9 cellular contexts compared by ENCODE assay signal in genomic region chr6:159973406-159973805, GRCh38. TPM values are rescaled to one million over a fixed set of nuclear protein-coding genes. Genes with fewer than 3 reads are reported as not detected.
DNase-seq lines count a peak whose midpoint lies in the region; ATAC-seq and TF ChIP-seq lines count a peak whose summit lies in the region.
"Had no signal": no experiment of that assay in that cellular context is flagged by ENCODE, and none has a peak within 500 bp of the region (broad histone marks: within the 10 kb centered on the region; RNA-seq: fewer than 3 reads in every experiment).

No MANE protein-coding gene starts in this region.

- peaks cover 62% of the 10 kb centered on the region for H3K4me1 Mint-ChIP-seq in activated T-helper 17 cell treated with anti-CD3 and anti-CD28 coated beads, Interleukin-2, amount 50 U/mL, for 72 hours
- H3K4me1 Mint-ChIP-seq in naive thymus-derived CD4-positive, alpha-beta T cell, result peaks cover 60 to 85% (median 83%) of the 10 kb centered on the region in 7 donors

- no peaks in the 10 kb centered on the region for H3K27me3 ChIP-seq in naive thymus-derived CD4-positive, alpha-beta T cell (ENCODE audit: control insufficient read depth in 2 of 2, insufficient read depth in 2 of 2, low read length in 2 of 2)
- H3K27me3 ChIP-seq in lower lobe of right lung (ENCODE audit: low read depth), result no peaks in the 10 kb centered on the region

- peak overlapping the region; percentile 97 for H3K4me3 Mint-ChIP-seq in activated T-helper 17 cell treated with anti-CD3 and anti-CD28 coated beads, Interleukin-2, amount 50 U/mL, for 72 hours
- H3K4me3 Mint-ChIP-seq in naive thymus-derived CD4-positive, alpha-beta T cell, result peak overlapping the region in 7 of 10 donors; percentile 19 to 88 (median 48)

- no peak overlapping the region for H3K27ac ChIP-seq in naive thymus-derived CD4-positive, alpha-beta T cell (ENCODE audit: low read depth, low read length)
- no peak overlapping the region for H3K27ac ChIP-seq in lower lobe of right lung

- no peak for ATAC-seq in activated T-helper 17 cell treated with anti-CD3 and anti-CD28 coated beads, Interleukin-2, amount 50 U/mL, for 72 hours (replicated peaks)
- ATAC-seq in naive thymus-derived CD4-positive, alpha-beta T cell, result no peak
- ATAC-seq in lower lobe of right lung (no peak), HG03439 (IDR thresholded peaks at IDR 0.05; ENCODE audit: unreplicated experiment) (no peak)

- H3K27me3 Mint-ChIP-seq in activated T-helper 17 cell treated with anti-CD3 and anti-CD28 coated beads, Interleukin-2, amount 50 U/mL, for 72 hours, result no peaks in the 10 kb centered on the region
- H3K27me3 Mint-ChIP-seq in naive thymus-derived CD4-positive, alpha-beta T cell, result no peaks in the 10 kb centered on the region

- no peaks in the 10 kb centered on the region for H3K9me3 ChIP-seq in naive thymus-derived CD4-positive, alpha-beta T cell (ENCODE audit: control insufficient read depth in 2 of 3, low read length in 3 of 3)
- H3K9me3 ChIP-seq in lower lobe of right lung, result no peaks in the 10 kb centered on the region

- H3K4me1 ChIP-seq in naive thymus-derived CD4-positive, alpha-beta T cell (ENCODE audit: control insufficient read depth in 2 of 2, insufficient read depth in 2 of 2, low read length in 2 of 2), result peaks cover 42 to 44% of the 10 kb centered on the region in 2 donors
- peaks cover 71% of the 10 kb centered on the region for H3K4me1 ChIP-seq in lower lobe of right lung

- peak overlapping the region; percentile 49 for H3K27ac Mint-ChIP-seq in activated T-helper 17 cell treated with anti-CD3 and anti-CD28 coated beads, Interleukin-2, amount 50 U/mL, for 72 hours
- H3K27ac Mint-ChIP-seq in naive thymus-derived CD4-positive, alpha-beta T cell, result peak overlapping the region in 7 of 9 donors; percentile 2 to 81 (median 33)

- intact Hi-C loops in naive thymus-derived CD4-positive, alpha-beta T cell (cut with micrococcal nuclease), result loop anchor here in 1 of 2 donors (10.0 kb wide), 2 partner anchors 491 to 1301 kb away; partner anchors contain the start of gene AGPAT4
- intact Hi-C loops in lower lobe of right lung (cut with DNase I), result no loop called here

- H3K36me3 ChIP-seq in naive thymus-derived CD4-positive, alpha-beta T cell (ENCODE audit: control insufficient read depth in 2 of 3, insufficient read depth in 3 of 3, low read length in 3 of 3), result no peaks in the 10 kb centered on the region
- H3K36me3 ChIP-seq in lower lobe of right lung, result no peaks in the 10 kb centered on the region

- peaks cover 28% of the 10 kb centered on the region for H3K36me3 Mint-ChIP-seq in activated T-helper 17 cell treated with anti-CD3 and anti-CD28 coated beads, Interleukin-2, amount 50 U/mL, for 72 hours (ENCODE audit: low read depth)
- peaks cover 0 to 11% (median 0%) of the 10 kb centered on the region in 5 donors for H3K36me3 Mint-ChIP-seq in naive thymus-derived CD4-positive, alpha-beta T cell

- CTCF ChIA-PET in naive thymus-derived CD4-positive, alpha-beta T cell (lab: Charles Lee), result no interaction called here

- H3K4me3 ChIP-seq in AG10803 (ENCODE audit: low read length), result no peak overlapping the region
- no peak overlapping the region for H3K4me3 ChIP-seq in naive thymus-derived CD4-positive, alpha-beta T cell (ENCODE audit: low read length)
- H3K4me3 ChIP-seq in lower lobe of right lung, result no peak overlapping the region

- POLR2A ChIA-PET in naive thymus-derived CD4-positive, alpha-beta T cell (lab: Charles Lee), result interaction anchor here (1.0 to 8.2 kb wide), 2 partner anchors 8 to 25 kb away, joined by 3 to 60 read pairs; no protein-coding TSS in a partner anchor

- peak; percentile 75 for DNase-seq in AG10803 (ENCODE audit: low read depth)
- peak; percentile 38 for DNase-seq in DMS 273 (lab: John Stamatoyannopoulos, UW; ENCODE audit: unreplicated experiment)
- no peak for DNase-seq in naive thymus-derived CD4-positive, alpha-beta T cell
- no peak for DNase-seq in lower lobe of right lung
- DNase-seq in HCEC 1CT, result no peak
- no peak for DNase-seq in HT-29 (ENCODE audit: low spot score)
- DNase-seq: NCI-H1092 had no signal

- TF ChIP-seq CTCF in AG10803 (conservative IDR thresholded peaks at IDR 0.05; ENCODE audit: low read length), result no peak
- no peak for TF ChIP-seq CTCF in lower lobe of right lung (IDR thresholded peaks at IDR 0.05)

- no peaks in the 10 kb centered on the region for H3K9me3 Mint-ChIP-seq in activated T-helper 17 cell treated with anti-CD3 and anti-CD28 coated beads, Interleukin-2, amount 50 U/mL, for 72 hours
- no peaks in the 10 kb centered on the region for H3K9me3 Mint-ChIP-seq in naive thymus-derived CD4-positive, alpha-beta T cell

RNA-seq across cellular contexts. Expression of gene IGF2R, which starts 4.5 kb away (rescaled TPM):
- 10 to 100 TPM; 68.2 to 82.2 TPM for total RNA-seq in activated T-helper 17 cell treated with anti-CD3 and anti-CD28 coated beads, Interleukin-2, amount 50 U/mL, for 72 hours
- 10 to 100 TPM; 59.1 to 79.2 (median 74.2) TPM for total RNA-seq in naive thymus-derived CD4-positive, alpha-beta T cell
- 10 to 100 TPM in 1 of 2 donors, 1 to 10 TPM in 1; 8.7 to 18.9 TPM for polyA plus RNA-seq in naive thymus-derived CD4-positive, alpha-beta T cell
- total RNA-seq in lower lobe of right lung, result 156 TPM
- total RNA-seq in HT-29 (2014; rRNA removed; shearing (Covaris generic)), result 37.7 and 51.2 TPM in 2 replicates

Comparison
In these comparisons a context has a peak if more than half of its experiments do, and no peak if none do; other contexts are left out.
1. DNase-seq: peak in AG10803 (single experiment) and DMS 273 (single experiment); none in naive thymus-derived CD4-positive, alpha-beta T cell (0 of 9), lower lobe of right lung (single experiment), HCEC 1CT (single experiment) and HT-29 (single experiment).